21 cellular contexts compared by ENCODE assay signal in the genomic region with DNA sequence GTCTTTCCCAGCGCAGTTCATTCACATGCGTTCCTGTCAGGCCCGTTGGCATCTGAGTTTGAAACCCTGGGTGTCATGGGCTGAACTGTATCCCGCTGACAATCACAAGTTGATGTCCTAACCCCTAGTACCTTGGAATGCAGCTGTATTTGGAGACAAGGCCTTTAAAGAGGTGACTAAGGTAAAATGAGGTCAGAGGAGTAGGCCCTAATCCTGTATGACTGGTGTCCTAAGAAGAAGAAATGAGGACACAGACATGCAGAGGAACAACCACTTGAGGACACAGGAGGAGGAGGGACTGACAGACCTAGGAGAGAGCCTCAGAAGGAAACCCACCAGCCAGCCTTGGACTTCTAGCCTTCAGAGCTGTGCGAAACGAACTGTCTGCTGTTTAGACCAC. TPM values are rescaled to one million over a fixed set of nuclear protein-coding genes. Genes with fewer than 3 reads are reported as not detected.
DNase-seq lines count a peak whose midpoint lies in the region; ATAC-seq, FAIRE-seq and TF ChIP-seq lines count a peak whose summit lies in the region.
"Had no signal": no experiment of that assay in that cellular context is flagged by ENCODE, and none has a peak within 500 bp of the region (broad histone marks: within the 10 kb centered on the region; RNA-seq: fewer than 3 reads in every experiment).

No MANE protein-coding gene starts in this region.

- ATAC-seq in CD8-positive, alpha-beta T cell, result no peak
- ATAC-seq in GM23338 (no peak), left lung (no peak), pancreas (no peak)
- ATAC-seq: mucosa of descending colon; stimulated activated naive B cell treated with anti-CD40 and anti-IgM and Interleukin-4, amounts not matched to agents 10 μg/mL and 1 μg/mL and 100 μg/mL, for 72 hours had no signal

- no peak overlapping the region for H3K9ac ChIP-seq in endodermal cell (ENCODE audit: extremely low read depth, low read length, poor library complexity, severe bottlenecking)
- H3K9ac ChIP-seq: neural progenitor cell had no signal

- peaks cover 11% of the 10 kb centered on the region for H3K36me3 ChIP-seq in CD8-positive, alpha-beta T cell (ENCODE audit: insufficient read depth, low read length)
- H3K36me3 ChIP-seq in GM23338 (ENCODE audit: insufficient read depth) (no peaks in the 10 kb centered on the region; the same call in 1 of the 2 replicates), endodermal cell (ENCODE audit: control insufficient read depth, insufficient read depth, low read length) (peaks cover 43% of the 10 kb centered on the region), left lung (peaks cover 0 to 56% of the 10 kb centered on the region in 2 donors), pancreas (peaks cover 0 to under 1% (median 0%) of the 10 kb centered on the region in 3 donors)
- H3K36me3 ChIP-seq: neural progenitor cell had no signal

- POLR2A ChIA-PET in CD8-positive, alpha-beta T cell (lab: Charles Lee), result no interaction called here

- no peaks in the 10 kb centered on the region for H3K79me2 ChIP-seq in GM23338 (replicated peaks; ENCODE audit: insufficient read depth)

- peaks cover 23% of the 10 kb centered on the region for H4K20me1 ChIP-seq in GM23338 (replicated peaks; ENCODE audit: insufficient read depth)

- H3K4me1 ChIP-seq in CD8-positive, alpha-beta T cell (ENCODE audit: insufficient read depth, low read length), result no peaks in the 10 kb centered on the region
- peaks cover 5% of the 10 kb centered on the region for H3K4me1 ChIP-seq in GM23338 (ENCODE audit: insufficient read depth)
- H3K4me1 ChIP-seq in endodermal cell (ENCODE audit: control insufficient read depth, insufficient read depth, low read length), result peaks cover 3% of the 10 kb centered on the region
- peaks cover 0 to 11% of the 10 kb centered on the region in 2 donors for H3K4me1 ChIP-seq in left lung
- peaks cover 4 to 17% (median 11%) of the 10 kb centered on the region in 3 donors for H3K4me1 ChIP-seq in pancreas
- H3K4me1 ChIP-seq: neural progenitor cell had no signal

- H3K27ac Mint-ChIP-seq in CD8-positive, alpha-beta T cell, result peak overlapping the region; percentile 28
- H3K27ac Mint-ChIP-seq in GM23338 (no peak overlapping the region), endodermal cell (peak overlapping the region; percentile 67)

- H3F3A ChIP-seq in GM23338 (replicated peaks; ENCODE audit: low read depth), result peaks cover 32% of the 10 kb centered on the region

- no peak for DNase-seq in CD8-positive, alpha-beta T cell
- DNase-seq in GM23338 (ENCODE audit: low spot score) (no peak), RKO (ENCODE audit: low spot score) (peak; percentile 19), endodermal cell (no peak), left lung (no peak), COLO668 (lab: John Stamatoyannopoulos, UW; ENCODE audit: unreplicated experiment) (no peak), DMS79 (lab: John Stamatoyannopoulos, UW) (no peak), pancreas (no peak)
- DNase-seq: activated naive CD4-positive, alpha-beta T cell treated with anti-CD3 and anti-CD28 coated beads, Interleukin-2, amount 10 ng/mL, durations not matched to agents 7 days and 5 days; effector CD4-positive, alpha-beta T cell; esophagus squamous epithelium; gastrocnemius medialis; hypothalamus; NCI-H1436 treated with DMSO at 0.1 percent for 48 hours; NCI-H524; stimulated activated naive B cell treated with anti-CD40 and anti-IgM and Interleukin-4, amounts not matched to agents 10 μg/mL and 1 μg/mL and 100 μg/mL, for 72 hours; T-helper 9 cell had no signal

- intact Hi-C loops in CD8-positive, alpha-beta T cell (cut with DNase I, micrococcal nuclease), result no loop called here
- intact Hi-C loops in left lung (cut with DNase I) (no loop called here), pancreas (cut with DNase I) (no loop called here)

- H3K27me3 Mint-ChIP-seq in CD8-positive, alpha-beta T cell (ENCODE audit: low read depth), result no peaks in the 10 kb centered on the region
- H3K27me3 Mint-ChIP-seq in GM23338 (ENCODE audit: insufficient read depth, low read depth, poor library complexity) (peaks cover 35% of the 10 kb centered on the region), endodermal cell (ENCODE audit: insufficient read depth) (no peaks in the 10 kb centered on the region)
- H3K27me3 Mint-ChIP-seq: activated naive CD4-positive, alpha-beta T cell treated with anti-CD3 and anti-CD28 coated beads, Interleukin-2, amount 10 ng/mL, durations not matched to agents 7 days and 5 days; CD4-positive, alpha-beta memory T cell; stimulated activated naive B cell treated with anti-CD40 and anti-IgM and Interleukin-4, amounts not matched to agents 10 μg/mL and 1 μg/mL and 100 μg/mL, for 72 hours had no signal

- CTCF ChIA-PET in CD8-positive, alpha-beta T cell (lab: Charles Lee), result interaction anchor here (6.5 to 8.9 kb wide), 2 partner anchors 8 to 73 kb away, joined by 65 to 130 read pairs; no protein-coding TSS in a partner anchor

- no peak for FAIRE-seq in pancreas (lab: Jason Lieb, UNC)

- H3K9me3 Mint-ChIP-seq in CD8-positive, alpha-beta T cell, result no peaks in the 10 kb centered on the region
- peaks cover 3% of the 10 kb centered on the region; the same call in 2 of the 3 replicates for H3K9me3 Mint-ChIP-seq in GM23338
- no peaks in the 10 kb centered on the region for H3K9me3 Mint-ChIP-seq in endodermal cell
- H3K9me3 Mint-ChIP-seq: activated naive CD4-positive, alpha-beta T cell treated with anti-CD3 and anti-CD28 coated beads, Interleukin-2, amount 10 ng/mL, durations not matched to agents 7 days and 5 days; neural progenitor cell; stimulated activated naive B cell treated with anti-CD40 and anti-IgM and Interleukin-4, amounts not matched to agents 10 μg/mL and 1 μg/mL and 100 μg/mL, for 72 hours had no signal

- TF ChIP-seq CTCF in CD8-positive, alpha-beta T cell (IDR thresholded peaks at IDR 0.05), result no peak
- TF ChIP-seq CTCF in GM23338 (conservative IDR thresholded peaks at IDR 0.05; ENCODE audit: low read depth in 2 of 2), result no peak
- TF ChIP-seq CTCF in endodermal cell (conservative IDR thresholded peaks at IDR 0.05), result no peak
- TF ChIP-seq CTCF in left lung (IDR thresholded peaks at IDR 0.05), result no peak
- TF ChIP-seq CTCF in pancreas (IDR thresholded peaks at IDR 0.05), result no peak

- peaks cover 31% of the 10 kb centered on the region for H3K4me1 Mint-ChIP-seq in CD8-positive, alpha-beta T cell (ENCODE audit: low read depth)
- H3K4me1 Mint-ChIP-seq in GM23338, result peaks cover 17% of the 10 kb centered on the region; the same call in 2 of the 3 replicates
- peaks cover 2% of the 10 kb centered on the region for H3K4me1 Mint-ChIP-seq in endodermal cell

- H3K9me3 ChIP-seq in CD8-positive, alpha-beta T cell (ENCODE audit: low read length), result no peaks in the 10 kb centered on the region
- H3K9me3 ChIP-seq in endodermal cell (ENCODE audit: control insufficient read depth, low read length) (no peaks in the 10 kb centered on the region), left lung (no peaks in the 10 kb centered on the region), pancreas (no peaks in the 10 kb centered on the region)
- H3K9me3 ChIP-seq: esophagus squamous epithelium, gastrocnemius medialis, mucosa of descending colon had no signal

- 93 to 95% methylated on average over 3 to 6 of the region's 6 CpGs for WGBS in endodermal cell (ENCODE audit: insufficient coverage in 1 of 2, insufficient read length in 1 of 2), 2 experiments
- 83 to 84% methylated on average over 6 of the region's 6 CpGs for WGBS in pancreas, 2 donors

- H3K4me2 ChIP-seq in GM23338, result no peak overlapping the region
- H3K4me2 ChIP-seq: neural progenitor cell had no signal

- H3K4me3 ChIP-seq in CD8-positive, alpha-beta T cell (ENCODE audit: low read depth, low read length), result no peak overlapping the region
- H3K4me3 ChIP-seq in GM23338 (no peak overlapping the region), endodermal cell (ENCODE audit: low read length) (no peak overlapping the region), left lung (no peak overlapping the region), pancreas (no peak overlapping the region)
- H3K4me3 ChIP-seq: esophagus squamous epithelium, gastrocnemius medialis, mucosa of descending colon, neural progenitor cell, skin epidermis had no signal

- H3K9me2 ChIP-seq in GM23338 (ENCODE audit: insufficient read depth), result no peaks in the 10 kb centered on the region

- no peak overlapping the region for H3K4me3 Mint-ChIP-seq in CD8-positive, alpha-beta T cell
- H3K4me3 Mint-ChIP-seq in GM23338 (no peak overlapping the region), endodermal cell (no peak overlapping the region)
- H3K4me3 Mint-ChIP-seq: activated naive CD4-positive, alpha-beta T cell treated with anti-CD3 and anti-CD28 coated beads, Interleukin-2, amount 10 ng/mL, durations not matched to agents 7 days and 5 days; CD4-positive, alpha-beta memory T cell; neural progenitor cell; stimulated activated naive B cell treated with anti-CD40 and anti-IgM and Interleukin-4, amounts not matched to agents 10 μg/mL and 1 μg/mL and 100 μg/mL, for 72 hours had no signal

- no peak overlapping the region for H2AFZ ChIP-seq in GM23338
- H2AFZ ChIP-seq: neural progenitor cell had no signal

- peaks cover 50% of the 10 kb centered on the region for H3K36me3 Mint-ChIP-seq in CD8-positive, alpha-beta T cell
- H3K36me3 Mint-ChIP-seq in GM23338 (ENCODE audit: low read depth), result peaks cover 45% of the 10 kb centered on the region
- peaks cover 51% of the 10 kb centered on the region for H3K36me3 Mint-ChIP-seq in endodermal cell (ENCODE audit: low read depth)

- H3K27ac ChIP-seq in CD8-positive, alpha-beta T cell (ENCODE audit: low read depth, low read length), result no peak overlapping the region
- H3K27ac ChIP-seq in GM23338 (ENCODE audit: low read depth) (peak overlapping the region; percentile 55; the same call in 1 of the 2 replicates), endodermal cell (ENCODE audit: low read depth, low read length) (no peak overlapping the region), left lung (no peak overlapping the region), pancreas (no peak overlapping the region)
- H3K27ac ChIP-seq: gastrocnemius medialis, neural progenitor cell, skin epidermis had no signal

- no peaks in the 10 kb centered on the region for H3K27me3 ChIP-seq in CD8-positive, alpha-beta T cell (ENCODE audit: insufficient read depth, low read length)
- H3K27me3 ChIP-seq in GM23338 (ENCODE audit: insufficient read depth), result no peaks in the 10 kb centered on the region
- no peaks in the 10 kb centered on the region for H3K27me3 ChIP-seq in endodermal cell (ENCODE audit: control insufficient read depth, insufficient read depth, low read length, poor library complexity, severe bottlenecking)
- H3K27me3 ChIP-seq in left lung, result no peaks in the 10 kb centered on the region
- no peaks in the 10 kb centered on the region for H3K27me3 ChIP-seq in pancreas
- H3K27me3 ChIP-seq: esophagus squamous epithelium, gastrocnemius medialis, neural progenitor cell had no signal

RNA-seq across cellular contexts. Expression of a gene that starts 33.1 kb away (rescaled TPM):
- total RNA-seq in CD8-positive, alpha-beta T cell, result 10 to 100 TPM; 37.1 to 37.4 TPM
- 1.6 and 3.2 TPM in 2 replicates for total RNA-seq in GM23338 (2014; rRNA removed; shearing (Covaris generic))
- polyA plus RNA-seq in GM23338 (2016; fragmentation: Nextera tagmentation; extraction: Ambion mirVana), result 1.7 and 3.7 TPM in 2 replicates
- total RNA-seq in endodermal cell, result 1 to 10 TPM in 1 of 2 donors, under 1 TPM in 1; 0.51 to 1.1 TPM
- 1.4 TPM for polyA plus RNA-seq in endodermal cell (2013, experiment 1 of 2)
- polyA plus RNA-seq in endodermal cell (2013, experiment 2 of 2), result 2.1 TPM
- 10 to 100 TPM; 58.0 to 97.7 TPM for total RNA-seq in left lung
- total RNA-seq in pancreas, result 10 to 100 TPM in 2 of 6 donors, 1 to 10 TPM in 4; 2.8 to 14.7 (median 6.0) TPM
- polyA plus RNA-seq in pancreas, result 10 to 100 TPM in 1 of 2 donors, 1 to 10 TPM in 1; 7.8 to 10.8 TPM

RNA-seq across cellular contexts. Expression of a gene that starts 43.5 kb away (rescaled TPM):
- total RNA-seq in CD8-positive, alpha-beta T cell, result 1 to 10 TPM; 1.7 TPM
- 22.3 and 26.2 TPM in 2 replicates for total RNA-seq in GM23338 (2014; rRNA removed; shearing (Covaris generic))
- 5.2 and 5.3 TPM in 2 replicates for polyA plus RNA-seq in GM23338 (2016; fragmentation: Nextera tagmentation; extraction: Ambion mirVana)
- total RNA-seq in endodermal cell, result 1 to 10 TPM; 3.2 to 5.0 TPM
- 6.6 TPM for polyA plus RNA-seq in endodermal cell (2013, experiment 1 of 2)
- 5.7 TPM for polyA plus RNA-seq in endodermal cell (2013, experiment 2 of 2)
- 1 to 10 TPM; 2.9 to 3.8 TPM for total RNA-seq in left lung
- 1 to 10 TPM in 5 of 6 donors, under 1 TPM in 1; 0.95 to 2.7 (median 1.5) TPM for total RNA-seq in pancreas
- polyA plus RNA-seq in pancreas, result 1 to 10 TPM; 2.3 to 4.0 TPM
